ENCODE assay signal across 1 cellular context in the genomic region with DNA sequence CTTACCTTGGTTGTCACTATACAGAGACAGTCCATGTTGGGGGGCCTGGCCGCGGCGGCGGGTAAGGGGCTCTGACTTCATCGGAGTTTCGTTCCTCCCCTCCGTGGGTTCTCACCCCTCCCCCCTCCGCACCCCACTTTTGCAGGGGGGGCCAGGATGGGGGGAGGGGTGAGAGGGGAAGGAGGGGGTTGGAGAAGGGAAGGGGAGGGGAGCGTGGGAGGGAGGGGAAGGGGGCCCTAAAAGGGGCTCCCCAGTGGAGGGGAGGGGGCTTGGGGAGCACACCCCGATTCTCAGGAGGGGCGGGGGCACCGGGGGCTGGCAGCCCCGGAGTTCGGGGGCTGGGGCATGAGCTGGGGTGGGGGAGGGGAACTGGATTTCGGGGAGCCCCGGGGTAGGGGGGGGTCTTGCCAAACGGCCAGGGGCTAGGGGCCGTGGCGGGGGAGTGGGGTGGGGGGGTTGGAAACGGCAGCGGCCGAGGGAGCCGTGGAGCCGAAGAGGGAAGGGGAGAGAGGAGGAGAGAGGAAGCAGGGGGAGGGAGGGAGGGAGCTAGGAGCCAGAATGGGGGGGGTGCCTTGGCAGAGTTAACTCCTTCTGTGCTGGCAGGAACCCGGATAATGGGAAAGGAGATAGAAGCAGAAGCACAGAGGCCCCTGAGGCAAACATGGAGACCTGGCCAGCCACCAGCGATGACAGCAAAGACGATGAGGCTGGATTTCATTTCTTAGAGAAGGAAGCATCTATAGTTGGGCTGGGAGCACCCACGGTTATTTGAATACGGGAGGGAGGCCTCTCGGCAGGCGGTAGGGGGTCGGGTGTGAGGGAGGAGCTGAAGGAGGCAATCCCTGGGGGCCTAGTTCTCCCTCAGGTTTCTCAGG.
TF ChIP-seq lines count a peak whose summit lies in the region.

No MANE protein-coding gene starts in this region.

TF ChIP-seq in HEK293, 187 proteins besides CTCF, POLR2A, EP300 and RAD21 (continued from another document and continues in another):
- TF ChIP-seq, protein P1, sequence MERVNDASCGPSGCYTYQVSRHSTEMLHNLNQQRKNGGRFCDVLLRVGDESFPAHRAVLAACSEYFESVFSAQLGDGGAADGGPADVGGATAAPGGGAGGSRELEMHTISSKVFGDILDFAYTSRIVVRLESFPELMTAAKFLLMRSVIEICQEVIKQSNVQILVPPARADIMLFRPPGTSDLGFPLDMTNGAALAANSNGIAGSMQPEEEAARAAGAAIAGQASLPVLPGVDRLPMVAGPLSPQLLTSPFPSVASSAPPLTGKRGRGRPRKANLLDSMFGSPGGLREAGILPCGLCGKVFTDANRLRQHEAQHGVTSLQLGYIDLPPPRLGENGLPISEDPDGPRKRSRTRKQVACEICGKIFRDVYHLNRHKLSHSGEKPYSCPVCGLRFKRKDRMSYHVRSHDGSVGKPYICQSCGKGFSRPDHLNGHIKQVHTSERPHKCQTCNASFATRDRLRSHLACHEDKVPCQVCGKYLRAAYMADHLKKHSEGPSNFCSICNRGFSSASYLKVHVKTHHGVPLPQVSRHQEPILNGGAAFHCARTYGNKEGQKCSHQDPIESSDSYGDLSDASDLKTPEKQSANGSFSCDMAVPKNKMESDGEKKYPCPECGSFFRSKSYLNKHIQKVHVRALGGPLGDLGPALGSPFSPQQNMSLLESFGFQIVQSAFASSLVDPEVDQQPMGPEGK (tag by site-specific recombination; IDR thresholded peaks at IDR 0.05) = peak; percentile 61
- TF ChIP-seq, protein P2, sequence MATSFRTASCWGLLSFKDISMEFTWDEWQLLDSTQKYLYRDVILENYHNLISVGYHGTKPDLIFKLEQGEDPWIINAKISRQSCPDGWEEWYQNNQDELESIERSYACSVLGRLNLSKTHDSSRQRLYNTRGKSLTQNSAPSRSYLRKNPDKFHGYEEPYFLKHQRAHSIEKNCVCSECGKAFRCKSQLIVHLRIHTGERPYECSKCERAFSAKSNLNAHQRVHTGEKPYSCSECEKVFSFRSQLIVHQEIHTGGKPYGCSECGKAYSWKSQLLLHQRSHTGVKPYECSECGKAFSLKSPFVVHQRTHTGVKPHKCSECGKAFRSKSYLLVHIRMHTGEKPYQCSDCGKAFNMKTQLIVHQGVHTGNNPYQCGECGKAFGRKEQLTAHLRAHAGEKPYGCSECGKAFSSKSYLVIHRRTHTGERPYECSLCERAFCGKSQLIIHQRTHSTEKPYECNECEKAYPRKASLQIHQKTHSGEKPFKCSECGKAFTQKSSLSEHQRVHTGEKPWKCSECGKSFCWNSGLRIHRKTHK (tag by site-specific recombination; IDR thresholded peaks at IDR 0.05) = no peak
- TF ChIP-seq HOXD13 (CRISPR knock-in tag; IDR thresholded peaks at IDR 0.05; ENCODE audit: borderline replicate concordance) = no peak
- TF ChIP-seq SP3 (tag by site-specific recombination; IDR thresholded peaks at IDR 0.05) = peak; percentile 60
- TF ChIP-seq SP7 (tag by site-specific recombination; IDR thresholded peaks at IDR 0.05) = peak; percentile 42; the same call in 1 of the 2 replicates
- peak; percentile 81 for TF ChIP-seq GLIS1 (tag by site-specific recombination; IDR thresholded peaks at IDR 0.05)
- TF ChIP-seq, protein P3, sequence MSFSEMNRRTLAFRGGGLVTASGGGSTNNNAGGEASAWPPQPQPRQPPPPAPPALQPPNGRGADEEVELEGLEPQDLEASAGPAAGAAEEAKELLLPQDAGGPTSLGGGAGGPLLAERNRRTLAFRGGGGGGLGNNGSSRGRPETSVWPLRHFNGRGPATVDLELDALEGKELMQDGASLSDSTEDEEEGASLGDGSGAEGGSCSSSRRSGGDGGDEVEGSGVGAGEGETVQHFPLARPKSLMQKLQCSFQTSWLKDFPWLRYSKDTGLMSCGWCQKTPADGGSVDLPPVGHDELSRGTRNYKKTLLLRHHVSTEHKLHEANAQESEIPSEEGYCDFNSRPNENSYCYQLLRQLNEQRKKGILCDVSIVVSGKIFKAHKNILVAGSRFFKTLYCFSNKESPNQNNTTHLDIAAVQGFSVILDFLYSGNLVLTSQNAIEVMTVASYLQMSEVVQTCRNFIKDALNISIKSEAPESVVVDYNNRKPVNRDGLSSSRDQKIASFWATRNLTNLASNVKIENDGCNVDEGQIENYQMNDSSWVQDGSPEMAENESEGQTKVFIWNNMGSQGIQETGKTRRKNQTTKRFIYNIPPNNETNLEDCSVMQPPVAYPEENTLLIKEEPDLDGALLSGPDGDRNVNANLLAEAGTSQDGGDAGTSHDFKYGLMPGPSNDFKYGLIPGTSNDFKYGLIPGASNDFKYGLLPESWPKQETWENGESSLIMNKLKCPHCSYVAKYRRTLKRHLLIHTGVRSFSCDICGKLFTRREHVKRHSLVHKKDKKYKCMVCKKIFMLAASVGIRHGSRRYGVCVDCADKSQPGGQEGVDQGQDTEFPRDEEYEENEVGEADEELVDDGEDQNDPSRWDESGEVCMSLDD (tag by site-specific recombination; IDR thresholded peaks at IDR 0.05) = peak; percentile 90
- TF ChIP-seq ZNF600 (tag by site-specific recombination; IDR thresholded peaks at IDR 0.05) = peak; percentile 8; the same call in 1 of the 2 replicates
- TF ChIP-seq, protein P4, sequence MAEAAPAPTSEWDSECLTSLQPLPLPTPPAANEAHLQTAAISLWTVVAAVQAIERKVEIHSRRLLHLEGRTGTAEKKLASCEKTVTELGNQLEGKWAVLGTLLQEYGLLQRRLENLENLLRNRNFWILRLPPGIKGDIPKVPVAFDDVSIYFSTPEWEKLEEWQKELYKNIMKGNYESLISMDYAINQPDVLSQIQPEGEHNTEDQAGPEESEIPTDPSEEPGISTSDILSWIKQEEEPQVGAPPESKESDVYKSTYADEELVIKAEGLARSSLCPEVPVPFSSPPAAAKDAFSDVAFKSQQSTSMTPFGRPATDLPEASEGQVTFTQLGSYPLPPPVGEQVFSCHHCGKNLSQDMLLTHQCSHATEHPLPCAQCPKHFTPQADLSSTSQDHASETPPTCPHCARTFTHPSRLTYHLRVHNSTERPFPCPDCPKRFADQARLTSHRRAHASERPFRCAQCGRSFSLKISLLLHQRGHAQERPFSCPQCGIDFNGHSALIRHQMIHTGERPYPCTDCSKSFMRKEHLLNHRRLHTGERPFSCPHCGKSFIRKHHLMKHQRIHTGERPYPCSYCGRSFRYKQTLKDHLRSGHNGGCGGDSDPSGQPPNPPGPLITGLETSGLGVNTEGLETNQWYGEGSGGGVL (tag by site-specific recombination; IDR thresholded peaks at IDR 0.05) = peak; percentile 77
- TF ChIP-seq, protein P5, sequence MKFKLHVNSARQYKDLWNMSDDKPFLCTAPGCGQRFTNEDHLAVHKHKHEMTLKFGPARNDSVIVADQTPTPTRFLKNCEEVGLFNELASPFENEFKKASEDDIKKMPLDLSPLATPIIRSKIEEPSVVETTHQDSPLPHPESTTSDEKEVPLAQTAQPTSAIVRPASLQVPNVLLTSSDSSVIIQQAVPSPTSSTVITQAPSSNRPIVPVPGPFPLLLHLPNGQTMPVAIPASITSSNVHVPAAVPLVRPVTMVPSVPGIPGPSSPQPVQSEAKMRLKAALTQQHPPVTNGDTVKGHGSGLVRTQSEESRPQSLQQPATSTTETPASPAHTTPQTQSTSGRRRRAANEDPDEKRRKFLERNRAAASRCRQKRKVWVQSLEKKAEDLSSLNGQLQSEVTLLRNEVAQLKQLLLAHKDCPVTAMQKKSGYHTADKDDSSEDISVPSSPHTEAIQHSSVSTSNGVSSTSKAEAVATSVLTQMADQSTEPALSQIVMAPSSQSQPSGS (tag by site-specific recombination; IDR thresholded peaks at IDR 0.05; ENCODE audit: low read depth) = no peak
- TF ChIP-seq ZNF394 (tag by site-specific recombination; IDR thresholded peaks at IDR 0.05; ENCODE audit: borderline replicate concordance) = peak; percentile 59; the same call in 1 of the 2 replicates
- TF ChIP-seq ZNF19 (tag by site-specific recombination; IDR thresholded peaks at IDR 0.05; ENCODE audit: low read depth) = no peak
- TF ChIP-seq ZBTB17 (tag by site-specific recombination; IDR thresholded peaks at IDR 0.05) = peak; percentile 53; the same call in 1 of the 2 replicates
- TF ChIP-seq ZFP69B (tag by site-specific recombination; IDR thresholded peaks at IDR 0.05) = no peak
- TF ChIP-seq, protein P6, sequence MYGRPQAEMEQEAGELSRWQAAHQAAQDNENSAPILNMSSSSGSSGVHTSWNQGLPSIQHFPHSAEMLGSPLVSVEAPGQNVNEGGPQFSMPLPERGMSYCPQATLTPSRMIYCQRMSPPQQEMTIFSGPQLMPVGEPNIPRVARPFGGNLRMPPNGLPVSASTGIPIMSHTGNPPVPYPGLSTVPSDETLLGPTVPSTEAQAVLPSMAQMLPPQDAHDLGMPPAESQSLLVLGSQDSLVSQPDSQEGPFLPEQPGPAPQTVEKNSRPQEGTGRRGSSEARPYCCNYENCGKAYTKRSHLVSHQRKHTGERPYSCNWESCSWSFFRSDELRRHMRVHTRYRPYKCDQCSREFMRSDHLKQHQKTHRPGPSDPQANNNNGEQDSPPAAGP (tag by site-specific recombination; IDR thresholded peaks at IDR 0.05) = peak; percentile 60; the same call in 1 of the 2 replicates
- TF ChIP-seq BCL11A (tag by site-specific recombination; IDR thresholded peaks at IDR 0.05; ENCODE audit: low read depth) = no peak
- TF ChIP-seq ZFHX2 (tag by site-specific recombination; conservative IDR thresholded peaks at IDR 0.05) = peak; percentile 34
- 0 out of 2 replicates have a peak, but pooled peaks have one; percentile 7 for TF ChIP-seq ZNF433 (tag by site-specific recombination; IDR thresholded peaks at IDR 0.05; ENCODE audit: low read depth)
- TF ChIP-seq GLIS2 (tag by site-specific recombination; IDR thresholded peaks at IDR 0.05) = peak; percentile 84
- 0 out of 2 replicates have a peak, but pooled peaks have one; percentile 17 for TF ChIP-seq ZBTB8A (tag by site-specific recombination; IDR thresholded peaks at IDR 0.05)
- TF ChIP-seq WT1 (tag by site-specific recombination; IDR thresholded peaks at IDR 0.05) = peak; percentile 54; the same call in 1 of the 2 replicates
- TF ChIP-seq ZNF133 (tag by site-specific recombination; IDR thresholded peaks at IDR 0.05) = no peak
- TF ChIP-seq KLF9 (tag by site-specific recombination; IDR thresholded peaks at IDR 0.05; ENCODE audit: low read depth) = no peak
- TF ChIP-seq SCRT2 (tag by site-specific recombination; IDR thresholded peaks at IDR 0.05) = 0 out of 2 replicates have a peak, but pooled peaks have one; percentile 0
- TF ChIP-seq, protein P7, sequence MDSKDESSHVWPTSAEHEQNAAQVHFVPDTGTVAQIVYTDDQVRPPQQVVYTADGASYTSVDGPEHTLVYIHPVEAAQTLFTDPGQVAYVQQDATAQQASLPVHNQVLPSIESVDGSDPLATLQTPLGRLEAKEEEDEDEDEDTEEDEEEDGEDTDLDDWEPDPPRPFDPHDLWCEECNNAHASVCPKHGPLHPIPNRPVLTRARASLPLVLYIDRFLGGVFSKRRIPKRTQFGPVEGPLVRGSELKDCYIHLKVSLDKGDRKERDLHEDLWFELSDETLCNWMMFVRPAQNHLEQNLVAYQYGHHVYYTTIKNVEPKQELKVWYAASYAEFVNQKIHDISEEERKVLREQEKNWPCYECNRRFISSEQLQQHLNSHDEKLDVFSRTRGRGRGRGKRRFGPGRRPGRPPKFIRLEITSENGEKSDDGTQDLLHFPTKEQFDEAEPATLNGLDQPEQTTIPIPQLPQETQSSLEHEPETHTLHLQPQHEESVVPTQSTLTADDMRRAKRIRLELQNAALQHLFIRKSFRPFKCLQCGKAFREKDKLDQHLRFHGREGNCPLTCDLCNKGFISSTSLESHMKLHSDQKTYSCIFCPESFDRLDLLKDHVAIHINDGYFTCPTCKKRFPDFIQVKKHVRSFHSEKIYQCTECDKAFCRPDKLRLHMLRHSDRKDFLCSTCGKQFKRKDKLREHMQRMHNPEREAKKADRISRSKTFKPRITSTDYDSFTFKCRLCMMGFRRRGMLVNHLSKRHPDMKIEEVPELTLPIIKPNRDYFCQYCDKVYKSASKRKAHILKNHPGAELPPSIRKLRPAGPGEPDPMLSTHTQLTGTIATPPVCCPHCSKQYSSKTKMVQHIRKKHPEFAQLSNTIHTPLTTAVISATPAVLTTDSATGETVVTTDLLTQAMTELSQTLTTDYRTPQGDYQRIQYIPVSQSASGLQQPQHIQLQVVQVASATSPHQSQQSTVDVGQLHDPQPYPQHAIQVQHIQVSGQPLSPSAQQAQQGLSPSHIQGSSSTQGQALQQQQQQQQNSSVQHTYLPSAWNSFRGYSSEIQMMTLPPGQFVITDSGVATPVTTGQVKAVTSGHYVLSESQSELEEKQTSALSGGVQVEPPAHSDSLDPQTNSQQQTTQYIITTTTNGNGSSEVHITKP (tag by site-specific recombination; IDR thresholded peaks at IDR 0.05) = peak; percentile 58
- TF ChIP-seq, protein P8, sequence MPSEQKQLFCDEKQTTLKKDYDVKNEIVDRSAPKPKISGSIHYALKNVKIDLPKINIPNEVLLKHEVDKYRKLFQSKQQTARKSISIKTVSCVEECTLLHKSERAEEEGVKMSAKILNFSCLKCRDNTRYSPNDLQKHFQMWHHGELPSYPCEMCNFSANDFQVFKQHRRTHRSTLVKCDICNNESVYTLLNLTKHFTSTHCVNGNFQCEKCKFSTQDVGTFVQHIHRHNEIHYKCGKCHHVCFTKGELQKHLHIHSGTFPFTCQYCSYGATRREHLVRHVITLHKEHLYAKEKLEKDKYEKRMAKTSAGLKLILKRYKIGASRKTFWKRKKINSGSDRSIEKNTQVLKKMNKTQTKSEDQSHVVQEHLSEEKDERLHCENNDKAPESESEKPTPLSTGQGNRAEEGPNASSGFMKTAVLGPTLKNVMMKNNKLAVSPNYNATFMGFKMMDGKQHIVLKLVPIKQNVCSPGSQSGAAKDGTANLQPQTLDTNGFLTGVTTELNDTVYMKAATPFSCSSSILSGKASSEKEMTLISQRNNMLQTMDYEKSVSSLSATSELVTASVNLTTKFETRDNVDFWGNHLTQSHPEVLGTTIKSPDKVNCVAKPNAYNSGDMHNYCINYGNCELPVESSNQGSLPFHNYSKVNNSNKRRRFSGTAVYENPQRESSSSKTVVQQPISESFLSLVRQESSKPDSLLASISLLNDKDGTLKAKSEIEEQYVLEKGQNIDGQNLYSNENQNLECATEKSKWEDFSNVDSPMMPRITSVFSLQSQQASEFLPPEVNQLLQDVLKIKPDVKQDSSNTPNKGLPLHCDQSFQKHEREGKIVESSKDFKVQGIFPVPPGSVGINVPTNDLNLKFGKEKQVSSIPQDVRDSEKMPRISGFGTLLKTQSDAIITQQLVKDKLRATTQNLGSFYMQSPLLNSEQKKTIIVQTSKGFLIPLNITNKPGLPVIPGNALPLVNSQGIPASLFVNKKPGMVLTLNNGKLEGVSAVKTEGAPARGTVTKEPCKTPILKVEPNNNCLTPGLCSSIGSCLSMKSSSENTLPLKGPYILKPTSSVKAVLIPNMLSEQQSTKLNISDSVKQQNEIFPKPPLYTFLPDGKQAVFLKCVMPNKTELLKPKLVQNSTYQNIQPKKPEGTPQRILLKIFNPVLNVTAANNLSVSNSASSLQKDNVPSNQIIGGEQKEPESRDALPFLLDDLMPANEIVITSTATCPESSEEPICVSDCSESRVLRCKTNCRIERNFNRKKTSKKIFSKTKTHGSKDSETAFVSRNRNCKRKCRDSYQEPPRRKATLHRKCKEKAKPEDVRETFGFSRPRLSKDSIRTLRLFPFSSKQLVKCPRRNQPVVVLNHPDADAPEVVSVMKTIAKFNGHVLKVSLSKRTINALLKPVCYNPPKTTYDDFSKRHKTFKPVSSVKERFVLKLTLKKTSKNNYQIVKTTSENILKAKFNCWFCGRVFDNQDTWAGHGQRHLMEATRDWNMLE (tag by site-specific recombination; conservative IDR thresholded peaks at IDR 0.05; ENCODE audit: low read depth) = no peak
- peak; percentile 72; the same call in 1 of the 2 replicates for TF ChIP-seq ZBTB48 (tag by site-specific recombination; IDR thresholded peaks at IDR 0.05)
- peak; percentile 53; the same call in 1 of the 2 replicates for TF ChIP-seq ZBTB7A (tag by site-specific recombination; IDR thresholded peaks at IDR 0.05; ENCODE audit: low read depth)
- TF ChIP-seq ZNF76 (tag by site-specific recombination; IDR thresholded peaks at IDR 0.05; ENCODE audit: borderline replicate concordance, low read depth) = 0 out of 2 replicates have a peak, but pooled peaks have one; percentile 20
- no peak for TF ChIP-seq ZNF530 (tag by site-specific recombination; IDR thresholded peaks at IDR 0.05; ENCODE audit: low read depth)
- 0 out of 2 replicates have a peak, but pooled peaks have one; percentile 40 for TF ChIP-seq ZIC2 (tag by site-specific recombination; IDR thresholded peaks at IDR 0.05)
